ENCODE assay signal across 8 cellular contexts in the genomic region with DNA sequence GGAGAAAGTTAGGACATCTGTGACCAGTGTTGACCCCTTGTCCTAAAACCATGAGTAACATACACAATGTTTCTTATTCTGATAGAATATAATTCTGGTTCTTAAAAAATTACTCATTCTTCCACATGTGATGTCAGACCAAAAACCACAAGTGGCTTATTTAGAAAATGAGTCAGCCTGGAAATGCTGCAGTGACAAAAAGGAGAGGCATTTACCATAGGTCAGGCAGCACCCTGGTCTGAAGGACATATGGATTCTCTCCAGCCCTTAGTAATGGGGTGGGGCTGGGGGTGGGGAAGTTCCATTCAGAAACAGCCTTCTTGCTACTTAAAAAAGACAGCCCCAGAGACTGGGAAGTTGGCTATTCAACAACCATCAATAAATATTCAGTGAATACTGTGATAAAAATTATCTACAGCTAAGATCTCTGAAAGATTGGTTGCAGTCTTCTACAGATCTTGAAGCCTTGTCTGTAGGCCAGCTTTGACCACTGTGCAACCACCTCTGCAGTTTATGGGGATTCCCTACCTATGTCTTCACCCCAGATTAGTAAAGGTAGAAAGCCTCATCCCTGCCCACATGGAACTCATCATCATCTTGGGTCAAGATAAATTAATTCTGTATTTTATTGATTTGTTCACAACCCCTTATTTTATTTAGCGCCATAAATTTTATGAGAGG. TPM values are rescaled to one million over a fixed set of nuclear protein-coding genes. Genes with fewer than 3 reads are reported as not detected.
DNase-seq lines count a peak whose midpoint lies in the region; ATAC-seq and TF ChIP-seq lines count a peak whose summit lies in the region.

No MANE protein-coding gene starts in this region.

- TF ChIP-seq POLR2A in uterus (IDR thresholded peaks at IDR 0.05) = no peak

- H3K36me3 ChIP-seq in uterus = no peaks in the 10 kb centered on the region

- H3K27me3 ChIP-seq in uterus = no peaks in the 10 kb centered on the region

- H3K4me3 Mint-ChIP-seq in activated T-helper 17 cell treated with anti-CD3 and anti-CD28 coated beads, Interleukin-2, amount 50 U/mL, for 72 hours = peak overlapping the region; percentile 69

- DNase-seq in GF-D8 (lab: John Stamatoyannopoulos, UW) (peak; percentile 40), HT-29 (ENCODE audit: low spot score) (peak; percentile 59), left colon (peak; percentile 34 to 64), uterus (peak; percentile 45 to 61), NCI-H2171 (lab: John Stamatoyannopoulos, UW) (no peak), retina (no peak)

- ATAC-seq in GM21515 (IDR thresholded peaks at IDR 0.05; ENCODE audit: unreplicated experiment) (peak; percentile 39), left colon (peak; percentile 70)
- ATAC-seq in activated T-helper 17 cell treated with anti-CD3 and anti-CD28 coated beads, Interleukin-2, amount 50 U/mL, for 72 hours (replicated peaks) = peak; percentile 74

- no peak overlapping the region for H3K4me3 ChIP-seq in uterus

- H3K9me3 Mint-ChIP-seq in activated T-helper 17 cell treated with anti-CD3 and anti-CD28 coated beads, Interleukin-2, amount 50 U/mL, for 72 hours = peaks cover 4% of the 10 kb centered on the region

- peaks cover 9% of the 10 kb centered on the region for H3K36me3 Mint-ChIP-seq in activated T-helper 17 cell treated with anti-CD3 and anti-CD28 coated beads, Interleukin-2, amount 50 U/mL, for 72 hours (ENCODE audit: low read depth)

- peak overlapping the region; percentile 93 for H3K27ac Mint-ChIP-seq in activated T-helper 17 cell treated with anti-CD3 and anti-CD28 coated beads, Interleukin-2, amount 50 U/mL, for 72 hours

- no peaks in the 10 kb centered on the region for H3K9me3 ChIP-seq in uterus

- peak overlapping the region; percentile 55 to 59 for H3K27ac ChIP-seq in uterus

- peaks cover 0 to 4% of the 10 kb centered on the region in 2 donors for H3K4me1 ChIP-seq in uterus

- peaks cover 32% of the 10 kb centered on the region for H3K4me1 Mint-ChIP-seq in activated T-helper 17 cell treated with anti-CD3 and anti-CD28 coated beads, Interleukin-2, amount 50 U/mL, for 72 hours

- intact Hi-C loops in left colon (cut with DNase I, micrococcal nuclease) = no loop called here
- intact Hi-C loops in uterus (cut with DNase I; ENCODE audit: low total_unique reads) = no loop called here

- TF ChIP-seq CTCF in uterus (IDR thresholded peaks at IDR 0.05) = no peak

- H3K27me3 Mint-ChIP-seq in activated T-helper 17 cell treated with anti-CD3 and anti-CD28 coated beads, Interleukin-2, amount 50 U/mL, for 72 hours = peaks cover 3% of the 10 kb centered on the region

RNA-seq across cellular contexts. Expression of gene TIMP4, which starts 34.9 kb away (rescaled TPM):
- total RNA-seq in HT-29 (2014; rRNA removed; shearing (Covaris generic)) = 2.7 and 3.8 TPM in 2 replicates
- total RNA-seq in activated T-helper 17 cell treated with anti-CD3 and anti-CD28 coated beads, Interleukin-2, amount 50 U/mL, for 72 hours = not detected
- total RNA-seq in left colon = 1 to 10 TPM; 2.8 to 3.8 TPM
- 10 to 100 TPM in 1 of 4 donors, 1 to 10 TPM in 3; 2.4 to 10.6 (median 4.3) TPM for total RNA-seq in uterus

Comparison
In these comparisons a context has a peak if more than half of its experiments do, and no peak if none do; other contexts are left out.
1. DNase-seq: peak in GF-D8 (single experiment), HT-29 (single experiment), left colon (2 of 2) and uterus (2 of 2); none in NCI-H2171 (single experiment) and retina (single experiment).
2. Peak in every context shown above with its lines, with median percentiles within 50 percentile points of each other: ATAC-seq.